Comparison of ENCODE assay signal across 1 cellular context in genomic region chr22:22752556-22753477, GRCh38.
TF ChIP-seq lines count a peak whose summit lies in the region.

No MANE protein-coding gene starts in this region.

TF ChIP-seq in H1, 55 proteins besides CTCF, POLR2A, EP300 and RAD21 (continued from another document):
- TF ChIP-seq, protein P1, sequence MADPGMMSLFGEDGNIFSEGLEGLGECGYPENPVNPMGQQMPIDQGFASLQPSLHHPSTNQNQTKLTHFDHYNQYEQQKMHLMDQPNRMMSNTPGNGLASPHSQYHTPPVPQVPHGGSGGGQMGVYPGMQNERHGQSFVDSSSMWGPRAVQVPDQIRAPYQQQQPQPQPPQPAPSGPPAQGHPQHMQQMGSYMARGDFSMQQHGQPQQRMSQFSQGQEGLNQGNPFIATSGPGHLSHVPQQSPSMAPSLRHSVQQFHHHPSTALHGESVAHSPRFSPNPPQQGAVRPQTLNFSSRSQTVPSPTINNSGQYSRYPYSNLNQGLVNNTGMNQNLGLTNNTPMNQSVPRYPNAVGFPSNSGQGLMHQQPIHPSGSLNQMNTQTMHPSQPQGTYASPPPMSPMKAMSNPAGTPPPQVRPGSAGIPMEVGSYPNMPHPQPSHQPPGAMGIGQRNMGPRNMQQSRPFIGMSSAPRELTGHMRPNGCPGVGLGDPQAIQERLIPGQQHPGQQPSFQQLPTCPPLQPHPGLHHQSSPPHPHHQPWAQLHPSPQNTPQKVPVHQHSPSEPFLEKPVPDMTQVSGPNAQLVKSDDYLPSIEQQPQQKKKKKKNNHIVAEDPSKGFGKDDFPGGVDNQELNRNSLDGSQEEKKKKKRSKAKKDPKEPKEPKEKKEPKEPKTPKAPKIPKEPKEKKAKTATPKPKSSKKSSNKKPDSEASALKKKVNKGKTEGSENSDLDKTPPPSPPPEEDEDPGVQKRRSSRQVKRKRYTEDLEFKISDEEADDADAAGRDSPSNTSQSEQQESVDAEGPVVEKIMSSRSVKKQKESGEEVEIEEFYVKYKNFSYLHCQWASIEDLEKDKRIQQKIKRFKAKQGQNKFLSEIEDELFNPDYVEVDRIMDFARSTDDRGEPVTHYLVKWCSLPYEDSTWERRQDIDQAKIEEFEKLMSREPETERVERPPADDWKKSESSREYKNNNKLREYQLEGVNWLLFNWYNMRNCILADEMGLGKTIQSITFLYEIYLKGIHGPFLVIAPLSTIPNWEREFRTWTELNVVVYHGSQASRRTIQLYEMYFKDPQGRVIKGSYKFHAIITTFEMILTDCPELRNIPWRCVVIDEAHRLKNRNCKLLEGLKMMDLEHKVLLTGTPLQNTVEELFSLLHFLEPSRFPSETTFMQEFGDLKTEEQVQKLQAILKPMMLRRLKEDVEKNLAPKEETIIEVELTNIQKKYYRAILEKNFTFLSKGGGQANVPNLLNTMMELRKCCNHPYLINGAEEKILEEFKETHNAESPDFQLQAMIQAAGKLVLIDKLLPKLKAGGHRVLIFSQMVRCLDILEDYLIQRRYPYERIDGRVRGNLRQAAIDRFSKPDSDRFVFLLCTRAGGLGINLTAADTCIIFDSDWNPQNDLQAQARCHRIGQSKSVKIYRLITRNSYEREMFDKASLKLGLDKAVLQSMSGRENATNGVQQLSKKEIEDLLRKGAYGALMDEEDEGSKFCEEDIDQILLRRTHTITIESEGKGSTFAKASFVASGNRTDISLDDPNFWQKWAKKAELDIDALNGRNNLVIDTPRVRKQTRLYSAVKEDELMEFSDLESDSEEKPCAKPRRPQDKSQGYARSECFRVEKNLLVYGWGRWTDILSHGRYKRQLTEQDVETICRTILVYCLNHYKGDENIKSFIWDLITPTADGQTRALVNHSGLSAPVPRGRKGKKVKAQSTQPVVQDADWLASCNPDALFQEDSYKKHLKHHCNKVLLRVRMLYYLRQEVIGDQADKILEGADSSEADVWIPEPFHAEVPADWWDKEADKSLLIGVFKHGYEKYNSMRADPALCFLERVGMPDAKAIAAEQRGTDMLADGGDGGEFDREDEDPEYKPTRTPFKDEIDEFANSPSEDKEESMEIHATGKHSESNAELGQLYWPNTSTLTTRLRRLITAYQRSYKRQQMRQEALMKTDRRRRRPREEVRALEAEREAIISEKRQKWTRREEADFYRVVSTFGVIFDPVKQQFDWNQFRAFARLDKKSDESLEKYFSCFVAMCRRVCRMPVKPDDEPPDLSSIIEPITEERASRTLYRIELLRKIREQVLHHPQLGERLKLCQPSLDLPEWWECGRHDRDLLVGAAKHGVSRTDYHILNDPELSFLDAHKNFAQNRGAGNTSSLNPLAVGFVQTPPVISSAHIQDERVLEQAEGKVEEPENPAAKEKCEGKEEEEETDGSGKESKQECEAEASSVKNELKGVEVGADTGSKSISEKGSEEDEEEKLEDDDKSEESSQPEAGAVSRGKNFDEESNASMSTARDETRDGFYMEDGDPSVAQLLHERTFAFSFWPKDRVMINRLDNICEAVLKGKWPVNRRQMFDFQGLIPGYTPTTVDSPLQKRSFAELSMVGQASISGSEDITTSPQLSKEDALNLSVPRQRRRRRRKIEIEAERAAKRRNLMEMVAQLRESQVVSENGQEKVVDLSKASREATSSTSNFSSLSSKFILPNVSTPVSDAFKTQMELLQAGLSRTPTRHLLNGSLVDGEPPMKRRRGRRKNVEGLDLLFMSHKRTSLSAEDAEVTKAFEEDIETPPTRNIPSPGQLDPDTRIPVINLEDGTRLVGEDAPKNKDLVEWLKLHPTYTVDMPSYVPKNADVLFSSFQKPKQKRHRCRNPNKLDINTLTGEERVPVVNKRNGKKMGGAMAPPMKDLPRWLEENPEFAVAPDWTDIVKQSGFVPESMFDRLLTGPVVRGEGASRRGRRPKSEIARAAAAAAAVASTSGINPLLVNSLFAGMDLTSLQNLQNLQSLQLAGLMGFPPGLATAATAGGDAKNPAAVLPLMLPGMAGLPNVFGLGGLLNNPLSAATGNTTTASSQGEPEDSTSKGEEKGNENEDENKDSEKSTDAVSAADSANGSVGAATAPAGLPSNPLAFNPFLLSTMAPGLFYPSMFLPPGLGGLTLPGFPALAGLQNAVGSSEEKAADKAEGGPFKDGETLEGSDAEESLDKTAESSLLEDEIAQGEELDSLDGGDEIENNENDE (IDR thresholded peaks at IDR 0.05; ENCODE audit: insufficient replicate concordance, low read length), result no peak
